33 cellular contexts compared by ENCODE assay signal in the genomic region with DNA sequence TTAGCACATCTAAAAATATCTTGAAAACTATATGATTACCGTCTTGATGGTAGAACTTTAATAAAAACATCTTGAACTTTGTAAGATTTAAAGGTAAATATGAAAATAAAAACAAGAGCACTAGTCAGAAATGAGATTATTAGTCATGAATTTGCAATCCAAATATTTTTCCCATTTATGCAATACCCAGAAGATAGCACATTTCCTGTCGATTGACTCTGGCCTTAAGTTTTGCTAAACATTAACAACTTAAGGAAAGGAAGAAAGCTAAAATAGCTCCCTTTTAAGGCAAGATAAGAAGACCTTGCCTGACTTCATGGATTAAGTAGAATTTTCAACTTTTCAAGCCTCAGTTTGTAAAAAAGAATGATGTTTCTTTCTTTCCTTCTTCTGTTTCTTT.
DNase-seq lines count a peak whose midpoint lies in the region; ATAC-seq, FAIRE-seq and TF ChIP-seq lines count a peak whose summit lies in the region.
"Had no signal": no experiment of that assay in that cellular context is flagged by ENCODE, and none has a peak within 500 bp of the region (broad histone marks: within the 10 kb centered on the region; RNA-seq: fewer than 3 reads in every experiment).

No MANE protein-coding gene starts in this region.

- H3K9me3 Mint-ChIP-seq in astrocyte (ENCODE audit: unreplicated experiment) = no peaks in the 10 kb centered on the region
- no peaks in the 10 kb centered on the region for H3K9me3 Mint-ChIP-seq in natural killer cell treated with Interleukin-12 subunit alpha and Interleukin-12 subunit beta and Interleukin-15 and Interleukin-18, amount 100 ng/mL, for 72 hours
- peaks cover 4 to 9% of the 10 kb centered on the region in 2 donors for H3K9me3 Mint-ChIP-seq in activated T-cell treated with anti-CD3 and anti-CD28 coated beads, Interleukin-2, amount 50 U/mL, for 72 hours
- H3K9me3 Mint-ChIP-seq: neural progenitor cell had no signal

- no peak overlapping the region for H3K4me2 ChIP-seq in astrocyte (ENCODE audit: low read length)
- H3K4me2 ChIP-seq: BLaER1, neural progenitor cell had no signal

- H3K9me3 ChIP-seq in astrocyte (ENCODE audit: insufficient read depth, low read depth, low read length) (no peaks in the 10 kb centered on the region), pancreas (no peaks in the 10 kb centered on the region)
- H3K9me3 ChIP-seq: BLaER1, body of pancreas, tibial artery had no signal

- H3K36me3 ChIP-seq in astrocyte (ENCODE audit: insufficient read depth, low read length) (no peaks in the 10 kb centered on the region), pancreas (no peaks in the 10 kb centered on the region)
- H3K36me3 ChIP-seq: BLaER1, neural progenitor cell, tibial artery had no signal

- H3K4me3 ChIP-seq in astrocyte (ENCODE audit: insufficient read depth, low read depth, low read length) = no peak overlapping the region
- no peak overlapping the region for H3K4me3 ChIP-seq in fibroblast of the aortic adventitia (ENCODE audit: low read depth, low read length)
- H3K4me3 ChIP-seq in pancreas = no peak overlapping the region
- H3K4me3 ChIP-seq: BLaER1, body of pancreas, neural progenitor cell, tibial artery had no signal

- no peak overlapping the region for H2AFZ ChIP-seq in astrocyte (ENCODE audit: low read depth, low read length)
- H2AFZ ChIP-seq: neural progenitor cell had no signal

- H3K27me3 ChIP-seq in astrocyte (ENCODE audit: insufficient read depth, low read length) (no peaks in the 10 kb centered on the region), pancreas (no peaks in the 10 kb centered on the region)
- H3K27me3 ChIP-seq: BLaER1, body of pancreas, foreskin keratinocyte, neural progenitor cell, tibial artery had no signal

- TF ChIP-seq CTCF in astrocyte (IDR thresholded peaks at IDR 0.05; ENCODE audit: insufficient read depth, low read depth, low read length) (no peak), fibroblast of the aortic adventitia (IDR thresholded peaks at IDR 0.05; ENCODE audit: insufficient read depth, low read length) (no peak), pancreas (IDR thresholded peaks at IDR 0.05) (no peak), omental fat pad (IDR thresholded peaks at IDR 0.05) (no peak)

- 28% methylated on average over 2 of the region's 2 CpGs for WGBS in pancreas, 2 donors

- no peaks in the 10 kb centered on the region for H3K79me2 ChIP-seq in astrocyte (ENCODE audit: insufficient read depth, low read length)

- H3K36me3 Mint-ChIP-seq in astrocyte (ENCODE audit: low read depth, unreplicated experiment) = no peaks in the 10 kb centered on the region
- no peaks in the 10 kb centered on the region for H3K36me3 Mint-ChIP-seq in natural killer cell treated with Interleukin-12 subunit alpha and Interleukin-12 subunit beta and Interleukin-15 and Interleukin-18, amount 100 ng/mL, for 72 hours
- H3K36me3 Mint-ChIP-seq in activated T-cell treated with anti-CD3 and anti-CD28 coated beads, Interleukin-2, amount 50 U/mL, for 72 hours (ENCODE audit: insufficient read depth in 2 of 2) = peaks cover 0 to 1% of the 10 kb centered on the region in 2 donors
- H3K36me3 Mint-ChIP-seq: neural progenitor cell had no signal

- intact Hi-C loops in pancreas (cut with DNase I) = no loop called here

- H3K27ac ChIP-seq in astrocyte (ENCODE audit: low read depth, low read length) (no peak overlapping the region), pancreas (no peak overlapping the region)
- H3K27ac ChIP-seq: BLaER1, body of pancreas, foreskin keratinocyte, neural progenitor cell, tibial artery had no signal

- DNase-seq in ELR (ENCODE audit: low read depth) (peak; percentile 2), astrocyte (ENCODE audit: low read depth) (peak; percentile 9), fibroblast of the aortic adventitia (ENCODE audit: low read depth) (peak; percentile 4), pancreas (no peak), omental fat pad (ENCODE audit: low spot score) (no peak)
- DNase-seq in natural killer cell treated with Interleukin-12 subunit alpha and Interleukin-12 subunit beta and Interleukin-15 and Interleukin-18, amount 100 ng/mL, for 72 hours (ENCODE audit: low spot score) = no peak
- DNase-seq in activated T-cell treated with anti-CD3 and anti-CD28 coated beads, Interleukin-2, amount 50 U/mL, for 72 hours = no peak
- DNase-seq: activated CD4-positive, alpha-beta T cell treated with anti-CD3 and anti-CD28 coated beads, Interleukin-2, amount 50 U/mL, for 4 hours; activated naive CD4-positive, alpha-beta T cell treated with Interleukin-2 at 50 U/mL for 16 hours; body of pancreas; DMS53; effector CD8-positive, alpha-beta T cell; foreskin keratinocyte; GDM1; KBM-7; left cardiac atrium; mesendoderm; NCI-H1105; NCI-H2029 treated with DMSO at 0.1 percent for 48 hours; NCI-H526; SHP77; stimulated activated CD4-positive, alpha-beta T cell treated with anti-CD3 and anti-CD28 coated beads, Interleukin-12 subunit alpha, Interleukin-12 subunit beta, amount 100 ng/mL, for 4 hours; stimulated activated CD4-positive, alpha-beta T cell treated with anti-CD3 and anti-CD28 coated beads, Interleukin-4, amount 100 ng/mL, for 24 hours; T-helper 2 cell; tibial artery had no signal

- no peaks in the 10 kb centered on the region for H4K20me1 ChIP-seq in astrocyte (ENCODE audit: insufficient read depth, low read length)
- H4K20me1 ChIP-seq: BLaER1 had no signal

- no peak overlapping the region for H3K4me3 Mint-ChIP-seq in astrocyte (ENCODE audit: unreplicated experiment)
- H3K4me3 Mint-ChIP-seq in natural killer cell treated with Interleukin-12 subunit alpha and Interleukin-12 subunit beta and Interleukin-15 and Interleukin-18, amount 100 ng/mL, for 72 hours = no peak overlapping the region
- no peak overlapping the region for H3K4me3 Mint-ChIP-seq in activated T-cell treated with anti-CD3 and anti-CD28 coated beads, Interleukin-2, amount 50 U/mL, for 72 hours
- H3K4me3 Mint-ChIP-seq: activated T-helper 1 cell treated with anti-CD3 and anti-CD28 coated beads, Interleukin-12 subunit alpha, Interleukin-12 subunit beta, Interleukin-2, Interleukin-4 antibody, amounts not matched to agents 30 ng/mL and 10 ng/mL and 1 ng/mL, durations not matched to agents 14 hours and 24 hours and 36 hours; neural progenitor cell had no signal

- no peak for FAIRE-seq in astrocyte (lab: Jason Lieb, UNC)
- no peak for FAIRE-seq in pancreas (lab: Jason Lieb, UNC)
- FAIRE-seq: colon had no signal

- ATAC-seq in pancreas (peak in 3 of 4 donors; percentile 42 to 50 (median 48)), omental fat pad (ENCODE audit: low FRiP score) (no peak)
- no peak for ATAC-seq in natural killer cell treated with Interleukin-12 subunit alpha and Interleukin-12 subunit beta and Interleukin-15 and Interleukin-18, amount 100 ng/mL, for 72 hours
- ATAC-seq in activated T-cell treated with anti-CD3 and anti-CD28 coated beads, Interleukin-2, amount 50 U/mL, for 72 hours (replicated peaks in 1 of 2) = no peak
- ATAC-seq: activated CD4-positive, CD25-positive, alpha-beta regulatory T cell treated with anti-CD3 and anti-CD28 coated beads, Interleukin-2, amount 50 U/mL, for 24 hours; body of pancreas; foreskin keratinocyte; HCT116; Panc1; sciatic nerve had no signal

- no peak overlapping the region for H3K9ac ChIP-seq in astrocyte (ENCODE audit: low read length)
- H3K9ac ChIP-seq: BLaER1, neural progenitor cell had no signal

- H3K4me1 Mint-ChIP-seq in astrocyte (ENCODE audit: low read depth, unreplicated experiment) = peaks cover 14% of the 10 kb centered on the region
- no peaks in the 10 kb centered on the region for H3K4me1 Mint-ChIP-seq in natural killer cell treated with Interleukin-12 subunit alpha and Interleukin-12 subunit beta and Interleukin-15 and Interleukin-18, amount 100 ng/mL, for 72 hours (ENCODE audit: low read depth in 2 of 2)
- H3K4me1 Mint-ChIP-seq in activated T-cell treated with anti-CD3 and anti-CD28 coated beads, Interleukin-2, amount 50 U/mL, for 72 hours (ENCODE audit: low read depth) = no peaks in the 10 kb centered on the region

- H3K27me3 Mint-ChIP-seq in astrocyte (ENCODE audit: low read depth, unreplicated experiment) = no peaks in the 10 kb centered on the region
- H3K27me3 Mint-ChIP-seq in natural killer cell treated with Interleukin-12 subunit alpha and Interleukin-12 subunit beta and Interleukin-15 and Interleukin-18, amount 100 ng/mL, for 72 hours = no peaks in the 10 kb centered on the region
- no peaks in the 10 kb centered on the region for H3K27me3 Mint-ChIP-seq in activated T-cell treated with anti-CD3 and anti-CD28 coated beads, Interleukin-2, amount 50 U/mL, for 72 hours (ENCODE audit: low read depth)

- peak overlapping the region; percentile 79 for H3K27ac Mint-ChIP-seq in astrocyte (ENCODE audit: unreplicated experiment)
- no peak overlapping the region for H3K27ac Mint-ChIP-seq in natural killer cell treated with Interleukin-12 subunit alpha and Interleukin-12 subunit beta and Interleukin-15 and Interleukin-18, amount 100 ng/mL, for 72 hours
- no peak overlapping the region for H3K27ac Mint-ChIP-seq in activated T-cell treated with anti-CD3 and anti-CD28 coated beads, Interleukin-2, amount 50 U/mL, for 72 hours
- H3K27ac Mint-ChIP-seq: activated T-helper 1 cell treated with anti-CD3 and anti-CD28 coated beads, Interleukin-12 subunit alpha, Interleukin-12 subunit beta, Interleukin-2, Interleukin-4 antibody, amounts not matched to agents 30 ng/mL and 10 ng/mL and 1 ng/mL, durations not matched to agents 14 hours and 24 hours and 36 hours; neural progenitor cell had no signal

- no peaks in the 10 kb centered on the region for H3K4me1 ChIP-seq in astrocyte (ENCODE audit: insufficient read depth, low read length)
- H3K4me1 ChIP-seq in pancreas = peaks cover 8 to 14% (median 12%) of the 10 kb centered on the region in 3 donors
- H3K4me1 ChIP-seq: BLaER1, tibial artery had no signal

Comparison
In these comparisons a context has a peak if more than half of its experiments do, and no peak if none do; other contexts are left out.
1. DNase-seq: peak in ELR (single experiment), astrocyte (single experiment) and fibroblast of the aortic adventitia (single experiment); none in pancreas (0 of 6), natural killer cell treated with Interleukin-12 subunit alpha and Interleukin-12 subunit beta and Interleukin-15 and Interleukin-18, amount 100 ng/mL, for 72 hours (single experiment), omental fat pad (single experiment) and activated T-cell treated with anti-CD3 and anti-CD28 coated beads, Interleukin-2, amount 50 U/mL, for 72 hours (0 of 2).
2. ATAC-seq: peak in pancreas (3 of 4); none in natural killer cell treated with Interleukin-12 subunit alpha and Interleukin-12 subunit beta and Interleukin-15 and Interleukin-18, amount 100 ng/mL, for 72 hours (0 of 2), omental fat pad (single experiment) and activated T-cell treated with anti-CD3 and anti-CD28 coated beads, Interleukin-2, amount 50 U/mL, for 72 hours (0 of 2).